7 cellular contexts compared by ENCODE assay signal in genomic region chr1:25875856-25876692, GRCh38. TPM values are rescaled to one million over a fixed set of nuclear protein-coding genes. Genes with fewer than 3 reads are reported as not detected.
DNase-seq lines count a peak whose midpoint lies in the region; ATAC-seq and TF ChIP-seq lines count a peak whose summit lies in the region.

No MANE protein-coding gene starts in this region.

- H2AFZ ChIP-seq in OCI-LY1 (ENCODE audit: low read length), result no peak overlapping the region

- peak overlapping the region; percentile 59 for H3K4me3 ChIP-seq in OCI-LY1 (ENCODE audit: low read depth, low read length, poor library complexity, severe bottlenecking)

- H3K79me2 ChIP-seq in OCI-LY1 (ENCODE audit: insufficient read depth, low read length), result no peaks in the 10 kb centered on the region

- ATAC-seq in GM19452 (IDR thresholded peaks at IDR 0.05; ENCODE audit: unreplicated experiment), result peak; percentile 20
- ATAC-seq in GM19467 (IDR thresholded peaks at IDR 0.05; ENCODE audit: unreplicated experiment), result no peak

- no peak overlapping the region for H3K27ac ChIP-seq in OCI-LY1 (ENCODE audit: low read depth, low read length, poor library complexity, severe bottlenecking)

- H3K36me3 ChIP-seq in OCI-LY1 (ENCODE audit: insufficient read depth, low read length), result no peaks in the 10 kb centered on the region

- peak overlapping the region; percentile 80 for H3K4me2 ChIP-seq in OCI-LY1 (ENCODE audit: low read length)

- H3K36me3 Mint-ChIP-seq in endothelial cell (ENCODE audit: low read depth, unreplicated experiment), result peaks cover 7% of the 10 kb centered on the region
- H3K36me3 Mint-ChIP-seq in nephron progenitor cell (ENCODE audit: low read depth), result no peaks in the 10 kb centered on the region

- no peak for DNase-seq in endothelial cell (ENCODE audit: low spot score)
- no peak for DNase-seq in nephron progenitor cell
- no peak for DNase-seq in SIG-M5 (lab: John Stamatoyannopoulos, UW)
- no peak for DNase-seq in NCI-H1048 (lab: John Stamatoyannopoulos, UW)

- H3K9me2 ChIP-seq in OCI-LY1 (ENCODE audit: low read depth, low read length), result no peaks in the 10 kb centered on the region

- no peaks in the 10 kb centered on the region for H3K9me3 Mint-ChIP-seq in endothelial cell (ENCODE audit: unreplicated experiment)
- no peaks in the 10 kb centered on the region for H3K9me3 Mint-ChIP-seq in nephron progenitor cell

- H3K9ac ChIP-seq in OCI-LY1 (ENCODE audit: low read length), result peak overlapping the region; percentile 52; the same call in 1 of the 2 replicates

- peaks cover 19% of the 10 kb centered on the region for H3K4me1 Mint-ChIP-seq in endothelial cell (ENCODE audit: unreplicated experiment)
- H3K4me1 Mint-ChIP-seq in nephron progenitor cell, result peaks cover 47% of the 10 kb centered on the region

- H4K20me1 ChIP-seq in OCI-LY1 (ENCODE audit: insufficient read depth, low read length), result no peaks in the 10 kb centered on the region

- H3K9me3 ChIP-seq in OCI-LY1 (ENCODE audit: low read length), result no peaks in the 10 kb centered on the region

- H3K27me3 Mint-ChIP-seq in endothelial cell (ENCODE audit: unreplicated experiment) (peaks cover 15% of the 10 kb centered on the region), nephron progenitor cell (ENCODE audit: low read depth, poor library complexity) (peaks cover 18% of the 10 kb centered on the region)

- TF ChIP-seq CTCF in OCI-LY1 (IDR thresholded peaks at IDR 0.05; ENCODE audit: low read length) (no peak), endothelial cell (IDR thresholded peaks at IDR 0.05; ENCODE audit: unreplicated experiment) (no peak), nephron progenitor cell (IDR thresholded peaks at IDR 0.05) (no peak)

- peak overlapping the region; percentile 88 for H3K4me3 Mint-ChIP-seq in endothelial cell (ENCODE audit: unreplicated experiment)
- H3K4me3 Mint-ChIP-seq in nephron progenitor cell, result peak overlapping the region; percentile 81

- H3K4me1 ChIP-seq in OCI-LY1 (ENCODE audit: insufficient read depth, low read length, severe bottlenecking), result peaks cover 24% of the 10 kb centered on the region

- H3K27ac Mint-ChIP-seq in endothelial cell (ENCODE audit: unreplicated experiment) (peak overlapping the region; percentile 85), nephron progenitor cell (peak overlapping the region; percentile 80)

- no peaks in the 10 kb centered on the region for H3K27me3 ChIP-seq in OCI-LY1 (ENCODE audit: insufficient read depth, low read length)

- H3F3A ChIP-seq in OCI-LY1 (ENCODE audit: insufficient read depth, low read length), result no peaks in the 10 kb centered on the region

RNA-seq across cellular contexts. Expression of gene PAQR7, which starts 0.6 kb away (rescaled TPM):
- 18.7 TPM for total RNA-seq in endothelial cell (ENCODE audit: unreplicated experiment)

RNA-seq across cellular contexts. Expression of gene AUNIP, which starts 16.8 kb away (rescaled TPM):
- 3.3 TPM for total RNA-seq in endothelial cell (ENCODE audit: unreplicated experiment)

RNA-seq across cellular contexts. Expression of gene STMN1, which starts 30.1 kb away (rescaled TPM):
- 972 TPM for total RNA-seq in endothelial cell (ENCODE audit: unreplicated experiment)

RNA-seq across cellular contexts. Expression of gene MTFR1L, which starts 56.3 kb away (rescaled TPM):
- 48.1 TPM for total RNA-seq in endothelial cell (ENCODE audit: unreplicated experiment)
